In genomic region chr6:157980288-157981131, GRCh38 we compare ENCODE assay signal across 8 cellular contexts. TPM values are rescaled to one million over a fixed set of nuclear protein-coding genes. Genes with fewer than 3 reads are reported as not detected.
DNase-seq lines count a peak whose midpoint lies in the region; ATAC-seq and TF ChIP-seq lines count a peak whose summit lies in the region.

No MANE protein-coding gene starts in this region.

- no peak for TF ChIP-seq POLR2A in HCT116 (IDR thresholded peaks at IDR 0.05; ENCODE audit: borderline replicate concordance, extremely low read depth, insufficient read depth, insufficient read length)

- no peaks in the 10 kb centered on the region for H4K20me1 ChIP-seq in HCT116 (ENCODE audit: insufficient read depth)

- ATAC-seq in HCT116 (no peak), GM19467 (IDR thresholded peaks at IDR 0.05; ENCODE audit: unreplicated experiment) (no peak)

- no peak for DNase-seq in A673 (ENCODE audit: low spot score)
- DNase-seq in HCT116 (ENCODE audit: low read depth, low spot score), result no peak
- peak; percentile 67 for DNase-seq in activated CD8-positive, alpha-beta memory T cell treated with anti-CD3 and anti-CD28 coated beads, Interleukin-2, amount 50 U/mL, for 48 hours
- no peak for DNase-seq in stimulated activated CD4-positive, alpha-beta T cell treated with anti-CD3 and anti-CD28 coated beads, Interleukin-2, amount 100 ng/mL, for 48 hours
- DNase-seq in Ammon's horn (ENCODE audit: low spot score), result no peak

- BruUV-seq in A673 (replicated peaks; lab: Mats Ljungman, UMichigan) (no TSS peak), HCT116 (replicated peaks; lab: Mats Ljungman, UMichigan) (no TSS peak)

- intact Hi-C loops in A673 (cut with micrococcal nuclease; ENCODE audit: unreplicated experiment) (loop anchor here (5.0 kb wide), 1 partner anchor 47 kb away; no protein-coding TSS in a partner anchor), HCT116 (cut with micrococcal nuclease) (loop anchor here (1.0 to 5.0 kb wide), 2 partner anchors 92 to 218 kb away; no protein-coding TSS in a partner anchor)

- H3K9me2 ChIP-seq in HCT116 (ENCODE audit: insufficient read depth), result no peaks in the 10 kb centered on the region

- peaks cover 35% of the 10 kb centered on the region for H3K79me2 ChIP-seq in HCT116 (ENCODE audit: insufficient read depth, low read length)

- H3K9ac ChIP-seq in HCT116 (ENCODE audit: low read length) (peak overlapping the region; percentile 89; the same call in 1 of the 2 replicates), iPS-15b (ENCODE audit: low read depth, low read length) (no peak overlapping the region), stomach smooth muscle (ENCODE audit: low read length in 2 of 2) (peak overlapping the region; percentile 73 to 76)

- no peaks in the 10 kb centered on the region for H3K27me3 ChIP-seq in A673 (replicated peaks; ENCODE audit: insufficient read depth, low read depth, low read length, poor library complexity)
- no peaks in the 10 kb centered on the region for H3K27me3 ChIP-seq in HCT116 (ENCODE audit: insufficient read depth, low read length)
- peaks cover 17% of the 10 kb centered on the region for H3K27me3 ChIP-seq in iPS-15b (ENCODE audit: control insufficient read depth, insufficient read depth, low read length)
- no peaks in the 10 kb centered on the region for H3K27me3 ChIP-seq in stomach smooth muscle (ENCODE audit: control insufficient read depth in 1 of 2, insufficient read depth in 2 of 2, low read length in 2 of 2)

- H3K4me2 ChIP-seq in HCT116 (ENCODE audit: low read length), result peak overlapping the region; percentile 76

- H3K4me3 ChIP-seq in A673 (ENCODE audit: low read depth, low read length, poor library complexity, severe bottlenecking) (peak overlapping the region; percentile 94), HCT116 (replicated peaks in 1 of 2; ENCODE audit: low read depth in 1 of 2, low read length in 2 of 2) (peak overlapping the region; percentile 63 to 76; a peak in 2 of 4 replicates), iPS-15b (ENCODE audit: low read depth, low read length) (peak overlapping the region; percentile 73), stomach smooth muscle (ENCODE audit: low read length in 2 of 2) (peak overlapping the region; percentile 57 to 79)

- no peak for TF ChIP-seq CTCF in A673 (conservative IDR thresholded peaks at IDR 0.05; ENCODE audit: low read depth, low read length)
- no peak for TF ChIP-seq CTCF in HCT116 (IDR thresholded peaks at IDR 0.05 in 2 of 3, conservative IDR thresholded peaks at IDR 0.05 in 1 of 3; ENCODE audit: borderline replicate concordance in 1 of 3, insufficient read depth in 1 of 3, low read depth in 2 of 3, low read length in 2 of 3)

- H3K4me1 ChIP-seq in A673 (ENCODE audit: insufficient read depth, low read length, poor library complexity, severe bottlenecking) (peaks cover 12% of the 10 kb centered on the region), HCT116 (ENCODE audit: control insufficient read depth in 1 of 2, insufficient read depth in 2 of 2, low read length in 2 of 2) (peaks cover 6 to 37% of the 10 kb centered on the region in 2 experiments; a peak in 3 of 4 replicates), iPS-15b (ENCODE audit: control insufficient read depth, insufficient read depth, low read length) (peaks cover 8% of the 10 kb centered on the region), stomach smooth muscle (ENCODE audit: control insufficient read depth, insufficient read depth, low read length) (peaks cover 20% of the 10 kb centered on the region)

- POLR2A ChIA-PET in A673 (lab: Charles Lee; ENCODE audit: low non-redundant PET), result no interaction called here
- POLR2A ChIA-PET in HCT116 (lab: Charles Lee), result no interaction called here

- H3K36me3 ChIP-seq in A673 (ENCODE audit: insufficient read depth, low read length, poor library complexity, severe bottlenecking), result no peaks in the 10 kb centered on the region
- no peaks in the 10 kb centered on the region for H3K36me3 ChIP-seq in HCT116 (ENCODE audit: control insufficient read depth in 1 of 2, insufficient read depth in 2 of 2, low read length in 2 of 2)
- H3K36me3 ChIP-seq in iPS-15b (ENCODE audit: control insufficient read depth, insufficient read depth, low read length), result no peaks in the 10 kb centered on the region
- H3K36me3 ChIP-seq in stomach smooth muscle (ENCODE audit: control insufficient read depth in 2 of 2, insufficient read depth in 2 of 2, low read length in 2 of 2), result no peaks in the 10 kb centered on the region

- H3K9me3 ChIP-seq in A673 (ENCODE audit: low read depth, low read length, poor library complexity, severe bottlenecking) (no peaks in the 10 kb centered on the region), HCT116 (ENCODE audit: control insufficient read depth in 1 of 2, insufficient read depth in 1 of 2, low read depth in 1 of 2, low read length in 2 of 2) (no peaks in the 10 kb centered on the region), iPS-15b (ENCODE audit: control insufficient read depth, insufficient read depth, low read length) (no peaks in the 10 kb centered on the region), stomach smooth muscle (ENCODE audit: control insufficient read depth in 2 of 2, low read length in 2 of 2) (no peaks in the 10 kb centered on the region)

- CTCF ChIA-PET in A673 (lab: Charles Lee), result interaction anchor here (0.5 kb wide), 1 partner anchor 42 kb away, joined by 3 read pairs; no protein-coding TSS in a partner anchor
- CTCF ChIA-PET in HCT116 (lab: Charles Lee), result no interaction called here

- H2AFZ ChIP-seq in HCT116 (ENCODE audit: low read depth, low read length, poor library complexity, severe bottlenecking), result no peak overlapping the region

- RAD21 ChIA-PET in HCT116 (lab: Charles Lee; ENCODE audit: low non-redundant PET in 1 of 2, low total read pairs in 2 of 2, uncharacterized antibody in 2 of 2, unreplicated experiment in 2 of 2), result no interaction called here

- peak overlapping the region; percentile 90 for H3K27ac ChIP-seq in A673 (ENCODE audit: low read depth, low read length, poor library complexity, severe bottlenecking)
- H3K27ac ChIP-seq in HCT116 (ENCODE audit: low read depth, low read length), result peak overlapping the region; percentile 55; the same call in 1 of the 2 replicates
- H3K27ac ChIP-seq in stomach smooth muscle (ENCODE audit: low read length), result peak overlapping the region; percentile 75

- no peak for TF ChIP-seq RAD21 in HCT116 (IDR thresholded peaks at IDR 0.05; ENCODE audit: low read depth)

TF ChIP-seq in HCT116, 20 proteins besides CTCF, POLR2A, EP300 and RAD21:
- no peak for TF ChIP-seq YY1 (IDR thresholded peaks at IDR 0.05; ENCODE audit: extremely low read depth, insufficient replicate concordance, low read depth, low read length)

RNA-seq across cellular contexts. Expression of gene SYNJ2, which starts 1.2 kb away (rescaled TPM):
- total RNA-seq in A673 (2021), result 34.5 and 37.0 TPM in 2 replicates
- total RNA-seq in HCT116 (2021; ENCODE audit: unreplicated experiment), result 23.9 TPM
- polyA plus RNA-seq in HCT116 (2012), result 11.6 and 12.6 TPM in 2 replicates
